Comparison of ENCODE assay signal across 1 cellular context in the genomic region with DNA sequence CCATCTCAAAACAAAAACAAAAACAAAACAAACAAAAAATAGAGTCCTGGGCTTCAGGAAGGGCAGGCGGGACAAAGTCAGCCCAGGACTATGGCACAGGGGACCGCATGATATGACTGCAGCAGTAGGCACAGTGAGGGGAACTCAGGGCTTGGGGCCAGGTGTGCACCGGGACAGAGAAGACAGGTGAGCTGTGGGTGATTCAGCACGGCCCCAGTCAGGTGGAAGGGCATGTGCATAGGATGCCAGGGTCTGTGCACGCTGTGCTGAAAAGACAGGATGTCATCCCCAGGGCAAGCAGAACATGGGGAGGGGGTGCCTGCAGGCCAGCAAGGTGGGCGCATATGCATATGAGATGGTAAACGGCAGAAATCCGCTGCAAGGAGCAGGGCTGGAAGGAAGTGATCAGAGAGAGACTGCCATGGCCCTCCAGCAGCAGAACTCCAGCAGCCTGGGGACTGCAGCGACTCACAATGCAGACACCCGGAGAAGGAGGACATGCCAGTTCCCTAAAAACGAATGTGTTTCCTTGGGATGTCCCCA.
TF ChIP-seq lines count a peak whose summit lies in the region.

No MANE protein-coding gene starts in this region.

TF ChIP-seq in SK-N-SH, 30 proteins besides CTCF, POLR2A, EP300 and RAD21 (continued from another document):
- TF ChIP-seq, protein P1, sequence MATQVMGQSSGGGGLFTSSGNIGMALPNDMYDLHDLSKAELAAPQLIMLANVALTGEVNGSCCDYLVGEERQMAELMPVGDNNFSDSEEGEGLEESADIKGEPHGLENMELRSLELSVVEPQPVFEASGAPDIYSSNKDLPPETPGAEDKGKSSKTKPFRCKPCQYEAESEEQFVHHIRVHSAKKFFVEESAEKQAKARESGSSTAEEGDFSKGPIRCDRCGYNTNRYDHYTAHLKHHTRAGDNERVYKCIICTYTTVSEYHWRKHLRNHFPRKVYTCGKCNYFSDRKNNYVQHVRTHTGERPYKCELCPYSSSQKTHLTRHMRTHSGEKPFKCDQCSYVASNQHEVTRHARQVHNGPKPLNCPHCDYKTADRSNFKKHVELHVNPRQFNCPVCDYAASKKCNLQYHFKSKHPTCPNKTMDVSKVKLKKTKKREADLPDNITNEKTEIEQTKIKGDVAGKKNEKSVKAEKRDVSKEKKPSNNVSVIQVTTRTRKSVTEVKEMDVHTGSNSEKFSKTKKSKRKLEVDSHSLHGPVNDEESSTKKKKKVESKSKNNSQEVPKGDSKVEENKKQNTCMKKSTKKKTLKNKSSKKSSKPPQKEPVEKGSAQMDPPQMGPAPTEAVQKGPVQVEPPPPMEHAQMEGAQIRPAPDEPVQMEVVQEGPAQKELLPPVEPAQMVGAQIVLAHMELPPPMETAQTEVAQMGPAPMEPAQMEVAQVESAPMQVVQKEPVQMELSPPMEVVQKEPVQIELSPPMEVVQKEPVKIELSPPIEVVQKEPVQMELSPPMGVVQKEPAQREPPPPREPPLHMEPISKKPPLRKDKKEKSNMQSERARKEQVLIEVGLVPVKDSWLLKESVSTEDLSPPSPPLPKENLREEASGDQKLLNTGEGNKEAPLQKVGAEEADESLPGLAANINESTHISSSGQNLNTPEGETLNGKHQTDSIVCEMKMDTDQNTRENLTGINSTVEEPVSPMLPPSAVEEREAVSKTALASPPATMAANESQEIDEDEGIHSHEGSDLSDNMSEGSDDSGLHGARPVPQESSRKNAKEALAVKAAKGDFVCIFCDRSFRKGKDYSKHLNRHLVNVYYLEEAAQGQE (IDR thresholded peaks at IDR 0.05; ENCODE audit: low read depth, low read length), result no peak
